20 cellular contexts compared by ENCODE assay signal in the genomic region with DNA sequence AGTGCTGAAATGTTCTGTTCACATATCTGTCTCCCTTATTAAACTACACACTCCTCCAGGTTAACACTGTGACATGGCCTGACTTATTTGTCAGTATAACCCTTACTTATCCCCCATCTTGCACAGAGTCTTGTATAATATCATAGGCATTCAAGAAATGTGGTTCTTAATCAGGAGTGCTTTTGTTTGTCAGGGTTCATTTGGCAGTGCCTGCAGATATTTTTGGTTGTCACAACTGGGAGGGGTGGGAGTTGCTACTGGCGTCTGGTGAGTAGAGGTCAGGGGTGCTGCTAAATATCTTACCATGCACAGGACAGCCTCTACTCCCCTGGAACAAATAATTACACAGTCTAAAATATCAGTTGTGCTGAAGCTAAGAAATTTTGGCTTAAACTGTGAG.
"Had no signal": no experiment of that assay in that cellular context is flagged by ENCODE, and none has a peak within 500 bp of the region (broad histone marks: within the 10 kb centered on the region; RNA-seq: fewer than 3 reads in every experiment).

No MANE protein-coding gene starts in this region.

- DNase-seq: activated CD4-positive, CD25-positive, alpha-beta regulatory T cell treated with anti-CD3 and anti-CD28 coated beads, Interleukin-2, amount 50 U/mL, for 72 hours; activated CD8-positive, alpha-beta memory T cell treated with anti-CD3 and anti-CD28 coated beads for 24 hours; activated CD8-positive, alpha-beta memory T cell treated with anti-CD3 and anti-CD28 coated beads, Interleukin-2, amount 50 U/mL, for 48 hours; activated effector memory CD4-positive, alpha-beta T cell treated with Interleukin-2 at 50 U/mL for 16 hours; activated naive CD4-positive, alpha-beta T cell treated with anti-CD3 and anti-CD28 coated beads, Interleukin-2, amount 50 U/mL, for 16 hours; activated T-cell treated with anti-CD3 and anti-CD28 coated beads, Interleukin-2, amount 50 U/mL, for 48 hours; aorta; dermis blood vessel endothelial cell; effector memory CD8-positive, alpha-beta T cell; nephron progenitor cell; nucleus accumbens; stimulated activated CD4-positive, alpha-beta T cell treated with anti-CD3 and anti-CD28 coated beads, Interleukin-2, amount 100 ng/mL, for 24 hours; stimulated activated naive CD8-positive, alpha-beta T cell treated with anti-CD3 and anti-CD28 coated beads, Interleukin-15, Interleukin-2, amounts not matched to agents 100 U/mL and 50 U/mL, for 24 hours; substantia nigra; SW 1271; T-helper 2 cell; uterus had no signal

- H3K27me3 ChIP-seq: hepatocyte, tibial nerve, uterus had no signal

- H3K9me3 ChIP-seq: uterus had no signal

- H3K27ac ChIP-seq: hepatocyte, tibial nerve, uterus, VCaP had no signal

- ATAC-seq: effector memory CD8-positive, alpha-beta T cell; stimulated activated naive CD8-positive, alpha-beta T cell treated with anti-CD3 and anti-CD28 coated beads, Interleukin-15, Interleukin-2, amounts not matched to agents 100 U/mL and 50 U/mL, for 24 hours had no signal

- H3K36me3 ChIP-seq: tibial nerve, uterus had no signal

- H3K4me1 ChIP-seq: tibial nerve, uterus had no signal

- H3K4me3 ChIP-seq: hepatocyte, tibial nerve, uterus had no signal
